8 cellular contexts compared by ENCODE assay signal in the genomic region with DNA sequence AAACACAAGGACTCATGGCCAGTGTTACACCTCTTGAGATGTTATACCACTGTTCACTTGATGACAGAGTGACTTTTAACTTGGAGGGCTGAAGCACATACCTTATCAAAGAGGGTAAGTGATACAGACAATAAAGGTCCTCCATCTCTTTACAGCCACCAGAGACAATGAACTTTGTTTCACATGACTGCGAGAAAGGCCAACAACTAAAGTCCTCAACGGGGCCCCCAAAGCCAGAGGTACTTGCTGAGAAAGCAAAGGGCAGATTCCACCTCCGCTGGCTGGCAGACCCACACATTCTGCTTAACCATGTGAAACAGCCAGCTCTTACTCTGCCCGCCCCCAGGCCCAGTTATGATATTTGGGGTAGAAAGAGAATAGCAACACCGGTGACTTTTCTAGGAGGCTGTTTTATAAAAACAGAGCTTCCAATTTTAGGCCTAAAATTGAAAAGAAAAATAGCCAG. TPM values are rescaled to one million over a fixed set of nuclear protein-coding genes. Genes with fewer than 3 reads are reported as not detected.
DNase-seq lines count a peak whose midpoint lies in the region; ATAC-seq, FAIRE-seq and TF ChIP-seq lines count a peak whose summit lies in the region.

No MANE protein-coding gene starts in this region.

- H3K4me3 ChIP-seq in GM08714 (ENCODE audit: low read length) (peak overlapping the region; percentile 28; the same call in 1 of the 2 replicates), gastroesophageal sphincter (no peak overlapping the region), sigmoid colon (no peak overlapping the region)

- TF ChIP-seq EP300 in gastroesophageal sphincter (IDR thresholded peaks at IDR 0.05): no peak
- TF ChIP-seq EP300 in sigmoid colon (IDR thresholded peaks at IDR 0.05): no peak

- H3K27ac ChIP-seq in gastroesophageal sphincter (peak overlapping the region; percentile 68 to 73 (median 70)), sigmoid colon (peak overlapping the region; percentile 62 to 72 (median 64))

- intact Hi-C loops in sigmoid colon (cut with DNase I): no loop called here

- no peaks in the 10 kb centered on the region for H3K36me3 ChIP-seq in gastroesophageal sphincter
- H3K36me3 ChIP-seq in sigmoid colon: no peaks in the 10 kb centered on the region

- DNase-seq in RCC 7860 (ENCODE audit: low spot score): peak; percentile 51
- DNase-seq in sigmoid colon: no peak
- no peak for DNase-seq in D341Med (ENCODE audit: low spot score)
- DNase-seq in NOMO-1 treated with DMSO at 0.1 percent for 48 hours (lab: John Stamatoyannopoulos, UW; ENCODE audit: unreplicated experiment): no peak
- no peak for DNase-seq in NCI-H2081 (lab: John Stamatoyannopoulos, UW)
- DNase-seq in DMS79 treated with DMSO at 0.1 percent for 48 hours (lab: John Stamatoyannopoulos, UW): no peak

- ATAC-seq in gastroesophageal sphincter: no peak

- H3K4me1 ChIP-seq in gastroesophageal sphincter (peaks cover 13 to 88% (median 33%) of the 10 kb centered on the region in 3 donors), sigmoid colon (peaks cover 0 to 78% (median 67%) of the 10 kb centered on the region in 4 donors)

- no peak for TF ChIP-seq POLR2A in gastroesophageal sphincter (IDR thresholded peaks at IDR 0.05)
- no peak for TF ChIP-seq POLR2A in sigmoid colon (IDR thresholded peaks at IDR 0.05)

- H3K27me3 ChIP-seq in gastroesophageal sphincter: no peaks in the 10 kb centered on the region
- no peaks in the 10 kb centered on the region for H3K27me3 ChIP-seq in sigmoid colon

- FAIRE-seq in RCC 7860 (lab: Jason Lieb, UNC): no peak

- H3K9me3 ChIP-seq in gastroesophageal sphincter (no peaks in the 10 kb centered on the region), sigmoid colon (no peaks in the 10 kb centered on the region)

- 63 to 72% methylated on average over 2 to 5 of the region's 5 CpGs for WGBS in gastroesophageal sphincter (ENCODE audit: low coverage in 1 of 2), 2 donors
- WGBS in sigmoid colon, 2 donors: 55 to 72% methylated on average over 5 of the region's 5 CpGs

- TF ChIP-seq CTCF in gastroesophageal sphincter (IDR thresholded peaks at IDR 0.05) (no peak), sigmoid colon (IDR thresholded peaks at IDR 0.05) (no peak)

RNA-seq across cellular contexts. Expression of a gene that starts 21.4 kb away (rescaled TPM):
- total RNA-seq in gastroesophageal sphincter (10 to 100 TPM; 28.6 to 35.7 (median 33.5) TPM), sigmoid colon (10 to 100 TPM; 10.8 to 21.6 (median 16.2) TPM)
- 1 to 10 TPM; 3.0 to 5.0 (median 3.9) TPM for polyA plus RNA-seq in sigmoid colon

RNA-seq across cellular contexts. Expression of a gene that starts 21.9 kb away (rescaled TPM):
- total RNA-seq in gastroesophageal sphincter: 10 to 100 TPM; 54.3 to 88.7 (median 58.7) TPM
- total RNA-seq in sigmoid colon: 10 to 100 TPM; 38.5 to 85.6 (median 53.4) TPM
- 10 to 100 TPM; 31.2 to 43.7 (median 34.8) TPM for polyA plus RNA-seq in sigmoid colon
